In genomic region chr7:92159-92767, GRCh38 we compare ENCODE assay signal across 1 cellular context.
TF ChIP-seq lines count a peak whose summit lies in the region.

No MANE protein-coding gene starts in this region.

TF ChIP-seq in IMR-90, 13 proteins besides CTCF, POLR2A, EP300 and RAD21:
- TF ChIP-seq MAZ (IDR thresholded peaks at IDR 0.05; ENCODE audit: borderline replicate concordance, low read depth, low read length) (no peak), SMC3 (IDR thresholded peaks at IDR 0.05; ENCODE audit: low read depth, low read length) (no peak), BHLHE40 (IDR thresholded peaks at IDR 0.05; ENCODE audit: low read depth, low read length) (no peak), RFX5 (IDR thresholded peaks at IDR 0.05; ENCODE audit: low read depth, low read length) (no peak), CEBPB (IDR thresholded peaks at IDR 0.05; ENCODE audit: low read depth, low read length) (no peak), RCOR1 (IDR thresholded peaks at IDR 0.05; ENCODE audit: insufficient replicate concordance, low read length) (no peak), ELK1 (IDR thresholded peaks at IDR 0.05; ENCODE audit: borderline replicate concordance, low read depth, low read length) (no peak), CHD1 (IDR thresholded peaks at IDR 0.05; ENCODE audit: low read depth, low read length) (no peak), MXI1 (IDR thresholded peaks at IDR 0.05; ENCODE audit: borderline replicate concordance, low read depth, low read length) (no peak), NFE2L2 (IDR thresholded peaks at IDR 0.05; ENCODE audit: low read depth, low read length) (no peak), MAFK (IDR thresholded peaks at IDR 0.05; ENCODE audit: low read depth, low read length) (no peak), USF2 (IDR thresholded peaks at IDR 0.05; ENCODE audit: low read depth, low read length) (no peak), FOS (IDR thresholded peaks at IDR 0.05; ENCODE audit: low read depth, low read length) (no peak)
TF ChIP-seq in IMR-90: peak in this region for 0.
